ENCODE assay signal across 8 cellular contexts in the genomic region with DNA sequence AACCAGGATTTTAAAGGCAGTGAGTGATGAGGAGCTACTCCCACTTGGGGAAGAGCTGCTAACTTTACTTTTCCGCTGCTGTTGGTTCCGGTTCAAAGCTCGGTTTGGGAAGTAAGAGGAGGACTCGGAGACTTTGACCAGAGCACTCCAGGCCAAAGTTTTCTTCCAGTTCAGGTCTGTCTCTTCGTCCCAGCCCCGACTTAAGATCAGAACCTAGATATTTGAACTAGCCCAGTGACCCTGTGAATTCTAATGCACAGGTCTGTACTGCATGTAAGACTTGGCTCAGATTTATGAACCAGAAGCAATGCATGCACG. TPM values are rescaled to one million over a fixed set of nuclear protein-coding genes. Genes with fewer than 3 reads are reported as not detected.
DNase-seq lines count a peak whose midpoint lies in the region; ATAC-seq and TF ChIP-seq lines count a peak whose summit lies in the region.
"Had no signal": no experiment of that assay in that cellular context is flagged by ENCODE, and none has a peak within 500 bp of the region (broad histone marks: within the 10 kb centered on the region; RNA-seq: fewer than 3 reads in every experiment).

No MANE protein-coding gene starts in this region.

- H3K27me3 Mint-ChIP-seq in WTC11 (ENCODE audit: low read depth) (peaks cover 35% of the 10 kb centered on the region), nephron progenitor cell (ENCODE audit: low read depth, poor library complexity) (peaks cover 18% of the 10 kb centered on the region)

- H3K36me3 Mint-ChIP-seq in WTC11 (no peaks in the 10 kb centered on the region), nephron progenitor cell (ENCODE audit: low read depth) (peaks cover 10% of the 10 kb centered on the region)

- H3K9me3 Mint-ChIP-seq in WTC11 (no peaks in the 10 kb centered on the region), nephron progenitor cell (no peaks in the 10 kb centered on the region)

- TF ChIP-seq POLR2A in upper lobe of left lung (IDR thresholded peaks at IDR 0.05): no peak

- peak overlapping the region; percentile 56 to 81 (median 71) for H3K4me3 ChIP-seq in upper lobe of left lung

- TF ChIP-seq EP300 in upper lobe of left lung (IDR thresholded peaks at IDR 0.05): no peak

- H3K27me3 ChIP-seq in upper lobe of left lung: peaks cover 0 to 7% (median 3%) of the 10 kb centered on the region in 4 donors

- peak overlapping the region; percentile 88 for H3K4me3 Mint-ChIP-seq in WTC11
- peak overlapping the region; percentile 96 for H3K4me3 Mint-ChIP-seq in nephron progenitor cell

- H3K27ac Mint-ChIP-seq in WTC11 (no peak overlapping the region), nephron progenitor cell (peak overlapping the region; percentile 81)

- peak overlapping the region; percentile 91 to 95 (median 93) for H3K27ac ChIP-seq in upper lobe of left lung
- no peak overlapping the region for H3K27ac ChIP-seq in caudate nucleus (ENCODE audit: low read depth, low read length)

- no peaks in the 10 kb centered on the region for H3K9me3 ChIP-seq in upper lobe of left lung

- H3K36me3 ChIP-seq in upper lobe of left lung: peaks cover 0 to 4% (median 0%) of the 10 kb centered on the region in 4 donors

- 46 to 48% methylated on average over 7 of the region's 7 CpGs for WGBS in upper lobe of left lung, 2 donors

- DNase-seq in WTC11 (ENCODE audit: low spot score): no peak
- DNase-seq in fibroblast of peridontal ligament (ENCODE audit: extremely low read depth): peak; percentile 35
- DNase-seq in nephron progenitor cell: no peak
- DNase-seq in upper lobe of left lung: no peak
- no peak for DNase-seq in caudate nucleus (lab: John Stamatoyannopoulos, UW)
- DNase-seq in middle frontal gyrus (ENCODE audit: extremely low spot score, low spot score): no peak
- DNase-seq: T-helper 1 cell had no signal

- H3K4me1 Mint-ChIP-seq in WTC11 (peaks cover 31% of the 10 kb centered on the region), nephron progenitor cell (peaks cover 77% of the 10 kb centered on the region)

- TF ChIP-seq CTCF in WTC11 (IDR thresholded peaks at IDR 0.05): no peak
- no peak for TF ChIP-seq CTCF in nephron progenitor cell (IDR thresholded peaks at IDR 0.05)
- no peak for TF ChIP-seq CTCF in upper lobe of left lung (IDR thresholded peaks at IDR 0.05)

- POLR2A ChIA-PET in WTC11 (lab: Charles Lee): interaction anchor here (1.4 to 1.7 kb wide), 2 partner anchors 18 to 21 kb away, joined by 5 to 8 read pairs; no protein-coding TSS in a partner anchor

- peaks cover 13 to 59% (median 31%) of the 10 kb centered on the region in 4 donors for H3K4me1 ChIP-seq in upper lobe of left lung

- ATAC-seq in WTC11 (no peak), upper lobe of left lung (ENCODE audit: low FRiP score in 2 of 2) (no peak), HG02678 (IDR thresholded peaks at IDR 0.05; ENCODE audit: unreplicated experiment) (no peak)

- CTCF ChIA-PET in WTC11 (lab: Charles Lee): interaction anchor here (0.8 to 3.8 kb wide), 9 partner anchors 11 to 147 kb away, joined by 3 to 29 read pairs (median 5); no protein-coding TSS in a partner anchor

TF ChIP-seq in WTC11, 78 proteins besides CTCF, POLR2A, EP300 and RAD21:
- TF ChIP-seq MXD4 (CRISPR knock-in tag; IDR thresholded peaks at IDR 0.05; ENCODE audit: borderline replicate concordance): no peak
- no peak for TF ChIP-seq IRF2 (CRISPR knock-in tag; IDR thresholded peaks at IDR 0.05; ENCODE audit: borderline replicate concordance, low read depth)
- TF ChIP-seq, protein P1, sequence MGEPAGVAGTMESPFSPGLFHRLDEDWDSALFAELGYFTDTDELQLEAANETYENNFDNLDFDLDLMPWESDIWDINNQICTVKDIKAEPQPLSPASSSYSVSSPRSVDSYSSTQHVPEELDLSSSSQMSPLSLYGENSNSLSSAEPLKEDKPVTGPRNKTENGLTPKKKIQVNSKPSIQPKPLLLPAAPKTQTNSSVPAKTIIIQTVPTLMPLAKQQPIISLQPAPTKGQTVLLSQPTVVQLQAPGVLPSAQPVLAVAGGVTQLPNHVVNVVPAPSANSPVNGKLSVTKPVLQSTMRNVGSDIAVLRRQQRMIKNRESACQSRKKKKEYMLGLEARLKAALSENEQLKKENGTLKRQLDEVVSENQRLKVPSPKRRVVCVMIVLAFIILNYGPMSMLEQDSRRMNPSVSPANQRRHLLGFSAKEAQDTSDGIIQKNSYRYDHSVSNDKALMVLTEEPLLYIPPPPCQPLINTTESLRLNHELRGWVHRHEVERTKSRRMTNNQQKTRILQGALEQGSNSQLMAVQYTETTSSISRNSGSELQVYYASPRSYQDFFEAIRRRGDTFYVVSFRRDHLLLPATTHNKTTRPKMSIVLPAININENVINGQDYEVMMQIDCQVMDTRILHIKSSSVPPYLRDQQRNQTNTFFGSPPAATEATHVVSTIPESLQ (CRISPR knock-in tag; IDR thresholded peaks at IDR 0.05): no peak
- TF ChIP-seq ZNF219 (CRISPR knock-in tag; IDR thresholded peaks at IDR 0.05; ENCODE audit: borderline replicate concordance): no peak
- TF ChIP-seq, protein P2, sequence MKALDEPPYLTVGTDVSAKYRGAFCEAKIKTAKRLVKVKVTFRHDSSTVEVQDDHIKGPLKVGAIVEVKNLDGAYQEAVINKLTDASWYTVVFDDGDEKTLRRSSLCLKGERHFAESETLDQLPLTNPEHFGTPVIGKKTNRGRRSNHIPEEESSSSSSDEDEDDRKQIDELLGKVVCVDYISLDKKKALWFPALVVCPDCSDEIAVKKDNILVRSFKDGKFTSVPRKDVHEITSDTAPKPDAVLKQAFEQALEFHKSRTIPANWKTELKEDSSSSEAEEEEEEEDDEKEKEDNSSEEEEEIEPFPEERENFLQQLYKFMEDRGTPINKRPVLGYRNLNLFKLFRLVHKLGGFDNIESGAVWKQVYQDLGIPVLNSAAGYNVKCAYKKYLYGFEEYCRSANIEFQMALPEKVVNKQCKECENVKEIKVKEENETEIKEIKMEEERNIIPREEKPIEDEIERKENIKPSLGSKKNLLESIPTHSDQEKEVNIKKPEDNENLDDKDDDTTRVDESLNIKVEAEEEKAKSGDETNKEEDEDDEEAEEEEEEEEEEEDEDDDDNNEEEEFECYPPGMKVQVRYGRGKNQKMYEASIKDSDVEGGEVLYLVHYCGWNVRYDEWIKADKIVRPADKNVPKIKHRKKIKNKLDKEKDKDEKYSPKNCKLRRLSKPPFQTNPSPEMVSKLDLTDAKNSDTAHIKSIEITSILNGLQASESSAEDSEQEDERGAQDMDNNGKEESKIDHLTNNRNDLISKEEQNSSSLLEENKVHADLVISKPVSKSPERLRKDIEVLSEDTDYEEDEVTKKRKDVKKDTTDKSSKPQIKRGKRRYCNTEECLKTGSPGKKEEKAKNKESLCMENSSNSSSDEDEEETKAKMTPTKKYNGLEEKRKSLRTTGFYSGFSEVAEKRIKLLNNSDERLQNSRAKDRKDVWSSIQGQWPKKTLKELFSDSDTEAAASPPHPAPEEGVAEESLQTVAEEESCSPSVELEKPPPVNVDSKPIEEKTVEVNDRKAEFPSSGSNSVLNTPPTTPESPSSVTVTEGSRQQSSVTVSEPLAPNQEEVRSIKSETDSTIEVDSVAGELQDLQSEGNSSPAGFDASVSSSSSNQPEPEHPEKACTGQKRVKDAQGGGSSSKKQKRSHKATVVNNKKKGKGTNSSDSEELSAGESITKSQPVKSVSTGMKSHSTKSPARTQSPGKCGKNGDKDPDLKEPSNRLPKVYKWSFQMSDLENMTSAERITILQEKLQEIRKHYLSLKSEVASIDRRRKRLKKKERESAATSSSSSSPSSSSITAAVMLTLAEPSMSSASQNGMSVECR (CRISPR knock-in tag; IDR thresholded peaks at IDR 0.05; ENCODE audit: borderline replicate concordance): no peak
- no peak for TF ChIP-seq JUN (CRISPR knock-in tag; IDR thresholded peaks at IDR 0.05)
- TF ChIP-seq ESRRA (CRISPR knock-in tag; IDR thresholded peaks at IDR 0.05; ENCODE audit: borderline replicate concordance): no peak
- TF ChIP-seq EMX1 (CRISPR knock-in tag; IDR thresholded peaks at IDR 0.05): no peak
- TF ChIP-seq TCF7 (CRISPR knock-in tag; IDR thresholded peaks at IDR 0.05; ENCODE audit: low read depth): no peak
- no peak for TF ChIP-seq CREM (CRISPR knock-in tag; IDR thresholded peaks at IDR 0.05)

RNA-seq across cellular contexts. Expression of a gene that starts 2.0 kb away (rescaled TPM):
- 102 to 109 TPM (median 106 TPM) in 3 replicates for total RNA-seq in WTC11 (2021)
- total RNA-seq in upper lobe of left lung: 100 to 1,000 TPM; 169 to 458 (median 258) TPM

RNA-seq across cellular contexts. Expression of a gene that starts 2.2 kb away (rescaled TPM):
- total RNA-seq in WTC11 (2021) (75.0 to 89.6 TPM (median 82.3 TPM) in 3 replicates), upper lobe of left lung (100 to 1,000 TPM in 4 of 6 donors, 10 to 100 TPM in 2; 81.7 to 309 (median 167) TPM)
